ENCODE assay signal across 1 cellular context in the genomic region with DNA sequence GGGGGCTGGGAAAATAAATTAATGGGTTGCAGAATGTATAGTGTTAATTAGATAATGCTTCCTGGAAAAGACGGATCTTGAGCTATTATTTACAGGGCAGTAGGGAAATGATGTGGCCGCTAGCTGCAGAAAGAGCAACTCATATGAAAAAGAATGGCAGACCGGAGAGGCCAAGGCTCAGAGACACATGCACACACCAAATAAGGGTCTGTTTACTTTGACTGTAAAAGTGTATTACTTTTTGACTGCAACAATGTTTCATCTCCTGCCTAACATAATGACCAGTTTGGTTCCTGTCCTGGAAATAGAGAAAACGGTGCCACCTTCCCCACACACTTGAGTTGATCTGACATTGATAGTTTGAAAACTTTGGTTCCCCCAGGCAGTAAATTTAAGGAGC.
TF ChIP-seq lines count a peak whose summit lies in the region.

No MANE protein-coding gene starts in this region.

TF ChIP-seq in GM23338, 12 proteins besides CTCF, POLR2A, EP300 and RAD21:
- TF ChIP-seq POLR2AphosphoS5 (IDR thresholded peaks at IDR 0.05; ENCODE audit: low read depth), result no peak
- TF ChIP-seq EZH2phosphoT487 (IDR thresholded peaks at IDR 0.05; ENCODE audit: unreplicated experiment), result no peak
- no peak for TF ChIP-seq JUNB (IDR thresholded peaks at IDR 0.05; ENCODE audit: unreplicated experiment)
- no peak for TF ChIP-seq ZNF114 (CRISPR knock-in tag; IDR thresholded peaks at IDR 0.05)
- TF ChIP-seq CREB1 (CRISPR knock-in tag; IDR thresholded peaks at IDR 0.05; ENCODE audit: low read depth), result no peak
- TF ChIP-seq STAT1 (IDR thresholded peaks at IDR 0.05; ENCODE audit: unreplicated experiment), result no peak
- TF ChIP-seq, protein P1, sequence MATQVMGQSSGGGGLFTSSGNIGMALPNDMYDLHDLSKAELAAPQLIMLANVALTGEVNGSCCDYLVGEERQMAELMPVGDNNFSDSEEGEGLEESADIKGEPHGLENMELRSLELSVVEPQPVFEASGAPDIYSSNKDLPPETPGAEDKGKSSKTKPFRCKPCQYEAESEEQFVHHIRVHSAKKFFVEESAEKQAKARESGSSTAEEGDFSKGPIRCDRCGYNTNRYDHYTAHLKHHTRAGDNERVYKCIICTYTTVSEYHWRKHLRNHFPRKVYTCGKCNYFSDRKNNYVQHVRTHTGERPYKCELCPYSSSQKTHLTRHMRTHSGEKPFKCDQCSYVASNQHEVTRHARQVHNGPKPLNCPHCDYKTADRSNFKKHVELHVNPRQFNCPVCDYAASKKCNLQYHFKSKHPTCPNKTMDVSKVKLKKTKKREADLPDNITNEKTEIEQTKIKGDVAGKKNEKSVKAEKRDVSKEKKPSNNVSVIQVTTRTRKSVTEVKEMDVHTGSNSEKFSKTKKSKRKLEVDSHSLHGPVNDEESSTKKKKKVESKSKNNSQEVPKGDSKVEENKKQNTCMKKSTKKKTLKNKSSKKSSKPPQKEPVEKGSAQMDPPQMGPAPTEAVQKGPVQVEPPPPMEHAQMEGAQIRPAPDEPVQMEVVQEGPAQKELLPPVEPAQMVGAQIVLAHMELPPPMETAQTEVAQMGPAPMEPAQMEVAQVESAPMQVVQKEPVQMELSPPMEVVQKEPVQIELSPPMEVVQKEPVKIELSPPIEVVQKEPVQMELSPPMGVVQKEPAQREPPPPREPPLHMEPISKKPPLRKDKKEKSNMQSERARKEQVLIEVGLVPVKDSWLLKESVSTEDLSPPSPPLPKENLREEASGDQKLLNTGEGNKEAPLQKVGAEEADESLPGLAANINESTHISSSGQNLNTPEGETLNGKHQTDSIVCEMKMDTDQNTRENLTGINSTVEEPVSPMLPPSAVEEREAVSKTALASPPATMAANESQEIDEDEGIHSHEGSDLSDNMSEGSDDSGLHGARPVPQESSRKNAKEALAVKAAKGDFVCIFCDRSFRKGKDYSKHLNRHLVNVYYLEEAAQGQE (IDR thresholded peaks at IDR 0.05; ENCODE audit: unreplicated experiment), result no peak
TF ChIP-seq in GM23338: peak in this region for 0.
